In genomic region chr13:109790071-109790470, GRCh38 we compare ENCODE assay signal across 25 cellular contexts. TPM values are rescaled to one million over a fixed set of nuclear protein-coding genes. Genes with fewer than 3 reads are reported as not detected.
DNase-seq lines count a peak whose midpoint lies in the region; ATAC-seq, FAIRE-seq and TF ChIP-seq lines count a peak whose summit lies in the region.
"Had no signal": no experiment of that assay in that cellular context is flagged by ENCODE, and none has a peak within 500 bp of the region (broad histone marks: within the 10 kb centered on the region; RNA-seq: fewer than 3 reads in every experiment).

No MANE protein-coding gene starts in this region.

- H3K27ac Mint-ChIP-seq in T-cell = peak overlapping the region; percentile 24 to 52
- H3K27ac Mint-ChIP-seq in activated T-cell treated with anti-CD3 and anti-CD28 coated beads, Interleukin-2, amount 50 U/mL, for 72 hours = no peak overlapping the region
- H3K27ac Mint-ChIP-seq: activated CD4-positive, alpha-beta memory T cell treated with anti-CD3 and anti-CD28 coated beads for 36 hours; activated T-cell treated with anti-CD3 and anti-CD28 coated beads, Interleukin-2, amount 50 U/mL, for 24 hours; GM23338; immature natural killer cell; memory B cell had no signal

- H3K27ac ChIP-seq in HL-60 (replicated peaks) (peak overlapping the region; percentile 97), kidney (ENCODE audit: low read depth in 2 of 2, low read length in 2 of 2) (no peak overlapping the region), OCI-LY7 (ENCODE audit: low read depth, low read length, poor library complexity, severe bottlenecking) (no peak overlapping the region), brain microvascular endothelial cell (no peak overlapping the region)
- H3K27ac ChIP-seq: WERI-Rb-1 had no signal

- peaks cover 3 to 9% of the 10 kb centered on the region in 2 donors for H3K27me3 Mint-ChIP-seq in T-cell
- H3K27me3 Mint-ChIP-seq in activated T-cell treated with anti-CD3 and anti-CD28 coated beads, Interleukin-2, amount 50 U/mL, for 72 hours (ENCODE audit: low read depth) = peaks cover 39% of the 10 kb centered on the region

- no peaks in the 10 kb centered on the region for H3K36me3 ChIP-seq in kidney (ENCODE audit: control insufficient read depth in 1 of 2, insufficient read depth in 2 of 2, low read length in 2 of 2)
- H3K36me3 ChIP-seq in OCI-LY7 (ENCODE audit: insufficient read depth, low read length) = no peaks in the 10 kb centered on the region
- H3K36me3 ChIP-seq in brain microvascular endothelial cell (replicated peaks) = no peaks in the 10 kb centered on the region

- no peaks in the 10 kb centered on the region for H3K9me3 ChIP-seq in kidney (ENCODE audit: control insufficient read depth in 1 of 2, low read length in 2 of 2)
- H3K9me3 ChIP-seq in OCI-LY7 (ENCODE audit: low read length) = no peaks in the 10 kb centered on the region
- H3K9me3 ChIP-seq: body of pancreas had no signal

- H3K27me3 ChIP-seq in HL-60 (ENCODE audit: insufficient read depth, poor library complexity, severe bottlenecking) (no peaks in the 10 kb centered on the region), brain microvascular endothelial cell (replicated peaks) (no peaks in the 10 kb centered on the region)
- H3K27me3 ChIP-seq: body of pancreas had no signal

- no peak overlapping the region for H2AFZ ChIP-seq in OCI-LY7 (ENCODE audit: low read length)
- H2AFZ ChIP-seq: GM23338 had no signal

- POLR2A ChIA-PET in T-cell (lab: Charles Lee) = interaction anchor here in 1 of 2 donors (1.0 kb wide), 1 partner anchor 11 kb away, joined by 4 read pairs; no protein-coding TSS in a partner anchor
- POLR2A ChIA-PET in OCI-LY7 (lab: Charles Lee) = interaction anchor here (0.8 kb wide), 1 partner anchor 32 kb away, joined by 3 read pairs; no protein-coding TSS in a partner anchor

- FAIRE-seq in kidney (lab: Jason Lieb, UNC) = peak; percentile 60
- FAIRE-seq: G401.6, GM12891, urothelium cell line had no signal

- CTCF ChIA-PET in T-cell (lab: Charles Lee) = interaction anchor here (0.6 to 1.5 kb wide), 6 partner anchors 10 to 1520 kb away, joined by 3 to 8 read pairs (median 4); no protein-coding TSS in a partner anchor
- CTCF ChIA-PET in OCI-LY7 (lab: Charles Lee; ENCODE audit: unreplicated experiment) = no interaction called here

- in situ Hi-C loops in brain microvascular endothelial cell (cut with HindIII; ENCODE audit: low pct_ligation_motif_present, low sequenced_read_pairs) = loop anchor here (25.0 kb wide), 1 partner anchor 322 kb away; no protein-coding TSS in a partner anchor

- DNase-seq in AG10803 (ENCODE audit: low read depth) (peak; percentile 82), HL-60 (ENCODE audit: low read depth in 1 of 2, low spot score in 1 of 2) (peak; percentile 46 to 80), T-cell (no peak), kidney (no peak), OCI-LY7 (ENCODE audit: low spot score) (no peak), brain microvascular endothelial cell (no peak)
- DNase-seq in activated T-cell treated with anti-CD3 and anti-CD28 coated beads, Interleukin-2, amount 50 U/mL, for 72 hours = no peak
- DNase-seq: activated CD4-positive, alpha-beta memory T cell treated with anti-CD3 and anti-CD28 coated beads for 36 hours; activated naive CD4-positive, alpha-beta T cell treated with anti-CD3 and anti-CD28 coated beads, Interleukin-2, amount 50 U/mL, for 16 hours; activated T-cell treated with anti-CD3 and anti-CD28 coated beads, Interleukin-2, amount 50 U/mL, for 24 hours; dermis blood vessel endothelial cell; erythroblast; immature natural killer cell; KG1; stimulated activated naive CD8-positive, alpha-beta T cell treated with anti-CD3 and anti-CD28 coated beads, Interleukin-15, Interleukin-2, amounts not matched to agents 100 U/mL and 50 U/mL, for 24 hours; T-helper 1 cell; WERI-Rb-1 had no signal

- H3K9me2 ChIP-seq in OCI-LY7 (ENCODE audit: insufficient read depth, low read length) = no peaks in the 10 kb centered on the region

- no peak overlapping the region for H3K4me3 Mint-ChIP-seq in T-cell
- no peak overlapping the region for H3K4me3 Mint-ChIP-seq in activated T-cell treated with anti-CD3 and anti-CD28 coated beads, Interleukin-2, amount 50 U/mL, for 72 hours
- H3K4me3 Mint-ChIP-seq: activated CD4-positive, alpha-beta memory T cell treated with anti-CD3 and anti-CD28 coated beads for 36 hours; activated T-cell treated with anti-CD3 and anti-CD28 coated beads, Interleukin-2, amount 50 U/mL, for 24 hours; GM23338; immature natural killer cell; memory B cell had no signal

- H3K9me3 Mint-ChIP-seq in T-cell = no peaks in the 10 kb centered on the region
- H3K9me3 Mint-ChIP-seq in activated T-cell treated with anti-CD3 and anti-CD28 coated beads, Interleukin-2, amount 50 U/mL, for 72 hours = no peaks in the 10 kb centered on the region
- H3K9me3 Mint-ChIP-seq: activated CD4-positive, alpha-beta memory T cell treated with anti-CD3 and anti-CD28 coated beads for 36 hours; activated T-cell treated with anti-CD3 and anti-CD28 coated beads, Interleukin-2, amount 50 U/mL, for 24 hours; GM23338; immature natural killer cell; memory B cell; neural crest cell had no signal

- no peaks in the 10 kb centered on the region for H4K20me1 ChIP-seq in OCI-LY7 (ENCODE audit: insufficient read depth, low read length)

- no peaks in the 10 kb centered on the region for H3K36me3 Mint-ChIP-seq in T-cell
- H3K36me3 Mint-ChIP-seq in activated T-cell treated with anti-CD3 and anti-CD28 coated beads, Interleukin-2, amount 50 U/mL, for 72 hours (ENCODE audit: insufficient read depth in 2 of 2) = no peaks in the 10 kb centered on the region
- H3K36me3 Mint-ChIP-seq: activated CD4-positive, alpha-beta memory T cell treated with anti-CD3 and anti-CD28 coated beads for 36 hours; immature natural killer cell; memory B cell had no signal

- BruUV-seq in OCI-LY7 (replicated peaks; lab: Mats Ljungman, UMichigan) = no TSS peak

- H3K4me1 Mint-ChIP-seq in T-cell = peaks cover 23 to 32% (median 23%) of the 10 kb centered on the region in 3 donors
- H3K4me1 Mint-ChIP-seq in activated T-cell treated with anti-CD3 and anti-CD28 coated beads, Interleukin-2, amount 50 U/mL, for 72 hours (ENCODE audit: low read depth) = peaks cover 27% of the 10 kb centered on the region

- H3K79me2 ChIP-seq in OCI-LY7 (ENCODE audit: insufficient read depth, low read depth, low read length) = no peaks in the 10 kb centered on the region

- ATAC-seq in T-cell (replicated peaks in 1 of 4) (no peak), GM21576 (IDR thresholded peaks at IDR 0.05; ENCODE audit: unreplicated experiment) (no peak)
- no peak for ATAC-seq in activated T-cell treated with anti-CD3 and anti-CD28 coated beads, Interleukin-2, amount 50 U/mL, for 72 hours (replicated peaks in 1 of 2)
- ATAC-seq: body of pancreas; GM23338; stimulated activated naive CD8-positive, alpha-beta T cell treated with anti-CD3 and anti-CD28 coated beads, Interleukin-15, Interleukin-2, amounts not matched to agents 100 U/mL and 50 U/mL, for 24 hours had no signal

- no peak overlapping the region for H3K9ac ChIP-seq in kidney (ENCODE audit: low read length in 2 of 2)

- no peak overlapping the region for H3K4me2 ChIP-seq in OCI-LY7 (ENCODE audit: low read length)
- H3K4me2 ChIP-seq: GM23338 had no signal

- TF ChIP-seq CTCF in AG10803 (conservative IDR thresholded peaks at IDR 0.05; ENCODE audit: low read length) (no peak), HL-60 (IDR thresholded peaks at IDR 0.05; ENCODE audit: insufficient read depth, low read length) (no peak), kidney (IDR thresholded peaks at IDR 0.05; ENCODE audit: borderline replicate concordance, extremely low read depth, insufficient read depth) (no peak), OCI-LY7 (conservative IDR thresholded peaks at IDR 0.05; ENCODE audit: low read length) (no peak), brain microvascular endothelial cell (IDR thresholded peaks at IDR 0.05; ENCODE audit: low read depth, low read length, missing control alignments) (no peak)

- intact Hi-C loops in kidney (cut with DNase I) = no loop called here
- intact Hi-C loops in OCI-LY7 (cut with micrococcal nuclease; ENCODE audit: unreplicated experiment) = no loop called here

- H3K4me1 ChIP-seq in kidney (ENCODE audit: control insufficient read depth in 1 of 2, insufficient read depth in 1 of 2, low read depth in 1 of 2, low read length in 2 of 2) (peaks cover 0 to 2% of the 10 kb centered on the region in 2 donors), OCI-LY7 (ENCODE audit: insufficient read depth, low read length, poor library complexity, severe bottlenecking) (no peaks in the 10 kb centered on the region)

- no peak overlapping the region for H3K4me3 ChIP-seq in AG10803 (ENCODE audit: low read length)
- no peak overlapping the region for H3K4me3 ChIP-seq in HL-60 (replicated peaks; ENCODE audit: insufficient read depth, low read length)
- no peak overlapping the region for H3K4me3 ChIP-seq in kidney (ENCODE audit: low read length in 2 of 2)
- H3K4me3 ChIP-seq in OCI-LY7 (ENCODE audit: low read depth, low read length, poor library complexity, severe bottlenecking) = no peak overlapping the region
- no peak overlapping the region for H3K4me3 ChIP-seq in brain microvascular endothelial cell (ENCODE audit: low read depth, low read length)
- H3K4me3 ChIP-seq: body of pancreas, GM23338 had no signal

RNA-seq across cellular contexts. Expression of gene IRS2, which starts 3.7 kb away (rescaled TPM):
- total RNA-seq in T-cell = 10 to 100 TPM; 22.1 to 95.7 (median 25.7) TPM
- 12.9 TPM for total RNA-seq in kidney
- polyA plus RNA-seq in kidney (ENCODE audit: insufficient read depth, low read depth, low replicate concordance) = 2.1 TPM
- total RNA-seq in activated T-cell treated with anti-CD3 and anti-CD28 coated beads, Interleukin-2, amount 50 U/mL, for 72 hours = 1 to 10 TPM; 5.4 to 5.6 TPM
- total RNA-seq in OCI-LY7 (2014; rRNA removed; shearing (Covaris generic)) = 0.63 and 0.77 TPM in 2 replicates
- total RNA-seq in OCI-LY7 (2022) = 2.7 and 2.9 TPM in 2 replicates

Comparison
In these comparisons a context has a peak if more than half of its experiments do, and no peak if none do; other contexts are left out.
1. DNase-seq: peak in AG10803 (single experiment) and HL-60 (2 of 2); none in T-cell (0 of 34), kidney (single experiment), activated T-cell treated with anti-CD3 and anti-CD28 coated beads, Interleukin-2, amount 50 U/mL, for 72 hours (0 of 2), OCI-LY7 (single experiment) and brain microvascular endothelial cell (single experiment).